12 cellular contexts compared by ENCODE assay signal in genomic region chr7:29606287-29606721, GRCh38. TPM values are rescaled to one million over a fixed set of nuclear protein-coding genes. Genes with fewer than 3 reads are reported as not detected.
DNase-seq lines count a peak whose midpoint lies in the region; ATAC-seq and TF ChIP-seq lines count a peak whose summit lies in the region.
"Had no signal": no experiment of that assay in that cellular context is flagged by ENCODE, and none has a peak within 500 bp of the region (broad histone marks: within the 10 kb centered on the region; RNA-seq: fewer than 3 reads in every experiment).

No MANE protein-coding gene starts in this region.

- POLR2A ChIA-PET in HEK293 (lab: Yijun Ruan, JAX) = no interaction called here

- CTCF ChIA-PET in HEK293 (lab: Yijun Ruan, JAX) = interaction anchor here (1.6 kb wide), 1 partner anchor 18 kb away, joined by 6 read pairs; no protein-coding TSS in a partner anchor

- no peaks in the 10 kb centered on the region for H3K9me3 ChIP-seq in HEK293 (ENCODE audit: control insufficient read depth, insufficient read depth, low read depth, low read length)

- H3K36me3 ChIP-seq in HEK293 (ENCODE audit: control insufficient read depth in 2 of 2, insufficient read depth in 1 of 2, low read length in 2 of 2) = no peaks in the 10 kb centered on the region
- no peaks in the 10 kb centered on the region for H3K36me3 ChIP-seq in mesendoderm (ENCODE audit: control insufficient read depth, insufficient read depth, low read length)

- no peak overlapping the region for H2AK5ac ChIP-seq in mesendoderm (ENCODE audit: low read length)

- no peaks in the 10 kb centered on the region for H3K79me1 ChIP-seq in mesendoderm (ENCODE audit: low read length)

- H4K5ac ChIP-seq in mesendoderm (ENCODE audit: low read length) = no peak overlapping the region

- H3K27ac ChIP-seq in HEK293 (ENCODE audit: extremely low read depth, low read depth, low read length) = no peak overlapping the region
- H3K27ac ChIP-seq in mesendoderm (ENCODE audit: low read depth, low read length) = no peak overlapping the region

- no peaks in the 10 kb centered on the region for H3K79me2 ChIP-seq in mesendoderm (ENCODE audit: control insufficient read depth, insufficient read depth, low read length)

- H3K4me2 ChIP-seq in mesendoderm (ENCODE audit: low read length) = no peak overlapping the region

- DNase-seq in fibroblast of pulmonary artery (ENCODE audit: low read depth) (peak; percentile 80), skeletal muscle cell (ENCODE audit: low read depth) (peak; percentile 56), mesendoderm (no peak), cortex of kidney (lab: John Stamatoyannopoulos, UW) (no peak), activated T-cell treated with anti-CD3 and anti-CD28 coated beads for 4 hours (no peak)
- DNase-seq: GDM1, naive B cell, NCI-H1694 treated with DMSO at 0.1 percent for 48 hours had no signal

- no CpG with 5 or more reads among the region's 4 CpGs for whole genome bisulfite sequencing in mesendoderm (ENCODE audit: extremely low coverage, insufficient coverage, low lambda C conversion rate)

- TF ChIP-seq CTCF in HEK293 (tag by site-specific recombination; IDR thresholded peaks at IDR 0.05) (no peak), fibroblast of pulmonary artery (IDR thresholded peaks at IDR 0.05; ENCODE audit: low read length, missing control alignments) (no peak)

- no peak overlapping the region for H3K18ac ChIP-seq in mesendoderm (ENCODE audit: low read length)

- H3K23ac ChIP-seq in mesendoderm (ENCODE audit: low read length) = no peak overlapping the region

- H3K4ac ChIP-seq in mesendoderm (ENCODE audit: low read depth, low read length) = no peak overlapping the region

- no peak overlapping the region for H4K8ac ChIP-seq in mesendoderm (ENCODE audit: low read depth, low read length)

- H3K9ac ChIP-seq in mesendoderm (ENCODE audit: low read length) = no peak overlapping the region

- ATAC-seq in SK-N-SH treated with all-trans-retinoic acid at 6 μM for 48 hours (peak; percentile 94), GM18519 (IDR thresholded peaks at IDR 0.05; ENCODE audit: low FRiP score, unreplicated experiment) (no peak)
- ATAC-seq: activated T-helper 17 cell treated with anti-CD3 and anti-CD28 coated beads, Interleukin-2, amount 50 U/mL, for 72 hours had no signal

- H3K4me1 ChIP-seq in HEK293 (ENCODE audit: control insufficient read depth, insufficient read depth, low read length) (no peaks in the 10 kb centered on the region), mesendoderm (ENCODE audit: control insufficient read depth, low read depth, low read length) (peaks cover 2% of the 10 kb centered on the region)

- no peak overlapping the region for H2BK120ac ChIP-seq in mesendoderm (ENCODE audit: low read depth, low read length)

- H3K56ac ChIP-seq in mesendoderm (ENCODE audit: low read length) = no peak overlapping the region

- H3K27me3 ChIP-seq in mesendoderm (ENCODE audit: insufficient read depth, low read length, poor library complexity) = no peaks in the 10 kb centered on the region

- no peak overlapping the region for H2BK5ac ChIP-seq in mesendoderm (ENCODE audit: low read length)

- no peak overlapping the region for H3K4me3 ChIP-seq in HEK293 (ENCODE audit: low read depth, low read length)
- no peak overlapping the region for H3K4me3 ChIP-seq in fibroblast of pulmonary artery (replicated peaks; ENCODE audit: low read depth, low read length)
- H3K4me3 ChIP-seq in skeletal muscle cell (ENCODE audit: low read depth, low read length) = no peak overlapping the region
- H3K4me3 ChIP-seq in mesendoderm (ENCODE audit: low read length) = no peak overlapping the region

- no peak overlapping the region for H2BK15ac ChIP-seq in mesendoderm (replicated peaks; ENCODE audit: low read depth)

TF ChIP-seq in HEK293, 187 proteins besides CTCF, POLR2A, EP300 and RAD21:
- peak; percentile 46 for TF ChIP-seq KLF1 (tag by site-specific recombination; IDR thresholded peaks at IDR 0.05)
- no peak for TF ChIP-seq ZNF580 (tag by site-specific recombination; IDR thresholded peaks at IDR 0.05)
TF ChIP-seq in HEK293: peak in this region for 1.

TF ChIP-seq in SK-N-SH treated with all-trans-retinoic acid at 6 μM for 48 hours, 23 proteins besides CTCF, POLR2A, EP300 and RAD21:
- TF ChIP-seq ISL1 (CRISPR knock-in tag; IDR thresholded peaks at IDR 0.05) (peak; percentile 85), RARB (CRISPR knock-in tag; IDR thresholded peaks at IDR 0.05) (peak; percentile 67; the same call in 1 of the 2 replicates), BACH2 (CRISPR knock-in tag; IDR thresholded peaks at IDR 0.05; ENCODE audit: borderline replicate concordance) (no peak), TOX (CRISPR knock-in tag; IDR thresholded peaks at IDR 0.05; ENCODE audit: borderline replicate concordance) (peak; percentile 92), GLIS3 (CRISPR knock-in tag; IDR thresholded peaks at IDR 0.05) (no peak), ZC3H10 (CRISPR knock-in tag; IDR thresholded peaks at IDR 0.05) (peak; percentile 56; the same call in 1 of the 2 replicates), POU6F1 (CRISPR knock-in tag; IDR thresholded peaks at IDR 0.05; ENCODE audit: borderline replicate concordance, low read depth) (peak; percentile 30; the same call in 1 of the 2 replicates)

RNA-seq across cellular contexts. Expression of gene PRR15, which starts 42.7 kb away (rescaled TPM):
- polyA plus RNA-seq in mesendoderm (2013, experiment 1 of 2) = 10.3 TPM
- polyA plus RNA-seq in mesendoderm (2013, experiment 2 of 2) = 10.0 TPM

Comparison
In these comparisons a context has a peak if more than half of its experiments do, and no peak if none do; other contexts are left out.
1. DNase-seq: peak in fibroblast of pulmonary artery (single experiment) and skeletal muscle cell (single experiment); none in mesendoderm (single experiment), cortex of kidney (single experiment) and activated T-cell treated with anti-CD3 and anti-CD28 coated beads for 4 hours (single experiment).